In the genomic region with DNA sequence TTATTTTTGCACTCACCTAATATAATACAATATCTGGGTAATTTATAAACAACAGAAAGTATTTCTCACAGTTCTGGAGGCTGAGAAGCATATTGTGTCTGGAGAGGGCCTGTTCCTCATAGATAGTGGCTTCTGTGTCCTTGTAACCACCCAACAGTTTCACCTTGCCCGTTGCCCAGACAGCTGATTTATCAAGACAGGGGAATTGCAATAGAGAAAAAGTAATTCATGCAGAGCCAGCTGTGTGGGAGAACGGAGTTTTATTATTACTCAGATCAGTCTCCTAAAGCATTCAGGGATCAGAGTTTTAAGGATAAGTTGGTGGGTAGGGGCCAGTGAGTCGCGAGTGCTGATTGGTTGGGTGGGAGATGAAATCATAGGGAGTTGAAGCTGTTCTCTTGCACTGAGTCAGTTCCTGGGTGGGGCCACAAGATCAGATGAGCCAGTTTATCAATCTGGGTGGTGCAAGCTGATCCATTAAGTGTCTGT, we compare ENCODE assay signal across 17 cellular contexts. TPM values are rescaled to one million over a fixed set of nuclear protein-coding genes. Genes with fewer than 3 reads are reported as not detected.
DNase-seq lines count a peak whose midpoint lies in the region; ATAC-seq, FAIRE-seq and TF ChIP-seq lines count a peak whose summit lies in the region.
"Had no signal": no experiment of that assay in that cellular context is flagged by ENCODE, and none has a peak within 500 bp of the region (broad histone marks: within the 10 kb centered on the region; RNA-seq: fewer than 3 reads in every experiment).

No MANE protein-coding gene starts in this region.

- DNase-seq in activated CD4-positive, alpha-beta T cell treated with anti-CD3 and anti-CD28 coated beads for 36 hours: peak; percentile 68
- no peak for DNase-seq in activated CD4-positive, alpha-beta T cell treated with anti-CD3 and anti-CD28 coated beads, Interleukin-2, amount 50 U/mL, for 4 hours
- peak; percentile 40 for DNase-seq in NCI-H460 (ENCODE audit: extremely low read depth, low read depth)
- DNase-seq in astrocyte (ENCODE audit: low read depth): peak; percentile 73
- peak; percentile 75 for DNase-seq in mesenchymal stem cell
- DNase-seq in DMS 273 (lab: John Stamatoyannopoulos, UW; ENCODE audit: unreplicated experiment): no peak
- no peak for DNase-seq in endodermal cell
- DNase-seq: activated CD4-positive, alpha-beta T cell treated with anti-CD3 and anti-CD28 coated beads, Interleukin-2, amount 10 ng/mL, durations not matched to agents 24 days and 14 days; kidney glomerular epithelial cell; NCI-H1092 treated with DMSO at 0.1 percent for 48 hours; NCI-H526 treated with DMSO at 0.1 percent for 48 hours had no signal

- H3K18ac ChIP-seq in mesenchymal stem cell (ENCODE audit: low read depth in 1 of 2, low read length in 2 of 2): peak overlapping the region in 1 of 2 experiments; percentile 8

- peaks cover 21% of the 10 kb centered on the region for H3K4me1 Mint-ChIP-seq in activated CD4-positive, alpha-beta T cell treated with anti-CD3 and anti-CD28 coated beads for 36 hours
- H3K4me1 Mint-ChIP-seq in astrocyte (ENCODE audit: low read depth, unreplicated experiment) (peaks cover 49% of the 10 kb centered on the region), endodermal cell (no peaks in the 10 kb centered on the region)

- H2AFZ ChIP-seq in astrocyte (ENCODE audit: low read depth, low read length): no peak overlapping the region
- no peak overlapping the region for H2AFZ ChIP-seq in mesenchymal stem cell (ENCODE audit: low read depth, low read length)

- no peak for FAIRE-seq in astrocyte (lab: Jason Lieb, UNC)
- FAIRE-seq: A549, D721Med, GM12892 had no signal

- no peaks in the 10 kb centered on the region for H3K79me2 ChIP-seq in astrocyte (ENCODE audit: insufficient read depth, low read length)

- no peaks in the 10 kb centered on the region for H4K20me1 ChIP-seq in astrocyte (ENCODE audit: insufficient read depth, low read length)

- H2BK120ac ChIP-seq in mesenchymal stem cell (ENCODE audit: low read depth, low read length): no peak overlapping the region

- H4K8ac ChIP-seq in mesenchymal stem cell (ENCODE audit: low read length): no peak overlapping the region

- no peak overlapping the region for H3K9ac ChIP-seq in astrocyte (ENCODE audit: low read length)
- peak overlapping the region; percentile 19 for H3K9ac ChIP-seq in mesenchymal stem cell (ENCODE audit: low read length)
- no peak overlapping the region for H3K9ac ChIP-seq in endodermal cell (ENCODE audit: extremely low read depth, low read length, poor library complexity, severe bottlenecking)

- H3K9me3 Mint-ChIP-seq in activated CD4-positive, alpha-beta T cell treated with anti-CD3 and anti-CD28 coated beads for 36 hours (ENCODE audit: low read depth): no peaks in the 10 kb centered on the region
- H3K9me3 Mint-ChIP-seq in astrocyte (ENCODE audit: unreplicated experiment) (peaks cover 19% of the 10 kb centered on the region), endodermal cell (peaks cover 44% of the 10 kb centered on the region)

- TF ChIP-seq CTCF in astrocyte (IDR thresholded peaks at IDR 0.05; ENCODE audit: insufficient read depth, low read depth, low read length): no peak
- TF ChIP-seq CTCF in endodermal cell (conservative IDR thresholded peaks at IDR 0.05): no peak

- 78% methylated on average over 4 of the region's 4 CpGs for WGBS in mesenchymal stem cell
- 95 to 100% methylated on average over 3 to 4 of the region's 4 CpGs for WGBS in endodermal cell (ENCODE audit: insufficient coverage in 1 of 2, insufficient read length in 1 of 2), 2 experiments

- CTCF ChIA-PET in activated CD4-positive, alpha-beta T cell treated with anti-CD3 and anti-CD28 coated beads for 36 hours (lab: Charles Lee): interaction anchor here (0.6 to 0.8 kb wide), 2 partner anchors 138 to 946 kb away, joined by 3 read pairs; no protein-coding TSS in a partner anchor

- POLR2A ChIA-PET in activated CD4-positive, alpha-beta T cell treated with anti-CD3 and anti-CD28 coated beads for 36 hours (lab: Charles Lee): interaction anchor here (0.6 kb wide), 1 partner anchor 34 kb away, joined by 3 read pairs; no protein-coding TSS in a partner anchor

- H3K27ac ChIP-seq in astrocyte (ENCODE audit: low read depth, low read length) (no peak overlapping the region), mesenchymal stem cell (ENCODE audit: low read length, poor library complexity, severe bottlenecking) (no peak overlapping the region), endodermal cell (ENCODE audit: low read depth, low read length) (no peak overlapping the region)
- H3K27ac ChIP-seq: A549, neutrophil had no signal

- H3K27me3 ChIP-seq in astrocyte (ENCODE audit: insufficient read depth, low read length) (no peaks in the 10 kb centered on the region), mesenchymal stem cell (ENCODE audit: control insufficient read depth in 1 of 2, insufficient read depth in 1 of 2, low read length in 2 of 2) (peaks cover 0 to 10% of the 10 kb centered on the region in 2 experiments), endodermal cell (ENCODE audit: control insufficient read depth, insufficient read depth, low read length, poor library complexity, severe bottlenecking) (no peaks in the 10 kb centered on the region)
- H3K27me3 ChIP-seq: neutrophil had no signal

- no peak overlapping the region for H2BK5ac ChIP-seq in mesenchymal stem cell (ENCODE audit: low read depth, low read length, poor library complexity, severe bottlenecking)

- H3K79me1 ChIP-seq in mesenchymal stem cell (replicated peaks; ENCODE audit: low read length, poor library complexity, severe bottlenecking): no peaks in the 10 kb centered on the region

- H3K4me3 ChIP-seq in astrocyte (ENCODE audit: insufficient read depth, low read depth, low read length) (no peak overlapping the region), mesenchymal stem cell (ENCODE audit: insufficient read depth in 1 of 2, low read depth in 1 of 2, low read length in 2 of 2) (no peak overlapping the region), endodermal cell (ENCODE audit: low read length) (no peak overlapping the region)
- H3K4me3 ChIP-seq: A549 had no signal

- no peaks in the 10 kb centered on the region for H3K36me3 ChIP-seq in astrocyte (ENCODE audit: insufficient read depth, low read length)
- no peaks in the 10 kb centered on the region for H3K36me3 ChIP-seq in mesenchymal stem cell (ENCODE audit: control insufficient read depth in 1 of 2, insufficient read depth in 2 of 2, low read depth in 1 of 2, low read length in 2 of 2)
- no peaks in the 10 kb centered on the region for H3K36me3 ChIP-seq in endodermal cell (ENCODE audit: control insufficient read depth, insufficient read depth, low read length)
- H3K36me3 ChIP-seq: neutrophil had no signal

- H3K27ac Mint-ChIP-seq in activated CD4-positive, alpha-beta T cell treated with anti-CD3 and anti-CD28 coated beads for 36 hours: no peak overlapping the region
- H3K27ac Mint-ChIP-seq in astrocyte (ENCODE audit: unreplicated experiment) (peak overlapping the region; percentile 44), endodermal cell (no peak overlapping the region)
- H3K27ac Mint-ChIP-seq: activated CD4-positive, alpha-beta T cell treated with anti-CD3 and anti-CD28 coated beads, Interleukin-2, amount 10 ng/mL, durations not matched to agents 24 days and 14 days; brain had no signal

- no peak overlapping the region for H2BK12ac ChIP-seq in mesenchymal stem cell (ENCODE audit: low read length in 2 of 2)

- no peak overlapping the region for H2AK5ac ChIP-seq in mesenchymal stem cell (ENCODE audit: low read length, severe bottlenecking)

- intact Hi-C loops in activated CD4-positive, alpha-beta T cell treated with anti-CD3 and anti-CD28 coated beads for 36 hours (cut with DNase I, micrococcal nuclease): loop anchor here in 1 of 2 experiments (5.0 kb wide), 1 partner anchor 40 kb away; no protein-coding TSS in a partner anchor

- no peak overlapping the region for H3K14ac ChIP-seq in mesenchymal stem cell (ENCODE audit: low read length in 2 of 2)

- H3K4me3 Mint-ChIP-seq in activated CD4-positive, alpha-beta T cell treated with anti-CD3 and anti-CD28 coated beads for 36 hours: no peak overlapping the region
- H3K4me3 Mint-ChIP-seq in astrocyte (ENCODE audit: unreplicated experiment) (peak overlapping the region; percentile 65), endodermal cell (no peak overlapping the region)
- H3K4me3 Mint-ChIP-seq: activated CD4-positive, alpha-beta T cell treated with anti-CD3 and anti-CD28 coated beads, Interleukin-2, amount 10 ng/mL, durations not matched to agents 24 days and 14 days; brain had no signal

- H4K91ac ChIP-seq in mesenchymal stem cell (ENCODE audit: low read length): no peak overlapping the region

- H3K36me3 Mint-ChIP-seq in activated CD4-positive, alpha-beta T cell treated with anti-CD3 and anti-CD28 coated beads for 36 hours (ENCODE audit: low read depth): no peaks in the 10 kb centered on the region
- H3K36me3 Mint-ChIP-seq in astrocyte (ENCODE audit: low read depth, unreplicated experiment) (peaks cover 2% of the 10 kb centered on the region), endodermal cell (ENCODE audit: low read depth) (peaks cover 8% of the 10 kb centered on the region)
- H3K36me3 Mint-ChIP-seq: brain had no signal

- H3K4me2 ChIP-seq in astrocyte (ENCODE audit: low read length): no peak overlapping the region
- no peak overlapping the region for H3K4me2 ChIP-seq in mesenchymal stem cell (ENCODE audit: low read length, poor library complexity, severe bottlenecking)
- H3K4me2 ChIP-seq: A549 had no signal

- no peak overlapping the region for H2BK15ac ChIP-seq in mesenchymal stem cell (ENCODE audit: low read depth, poor library complexity, severe bottlenecking)

- H3K4ac ChIP-seq in mesenchymal stem cell (ENCODE audit: low read depth in 1 of 2, low read length in 2 of 2): no peak overlapping the region

- ATAC-seq in activated CD4-positive, alpha-beta T cell treated with anti-CD3 and anti-CD28 coated beads for 36 hours: peak; percentile 73
- no peak for ATAC-seq in HG03175 (IDR thresholded peaks at IDR 0.05; ENCODE audit: unreplicated experiment)

- H3K27me3 Mint-ChIP-seq in activated CD4-positive, alpha-beta T cell treated with anti-CD3 and anti-CD28 coated beads for 36 hours: no peaks in the 10 kb centered on the region
- H3K27me3 Mint-ChIP-seq in astrocyte (ENCODE audit: low read depth, unreplicated experiment) (peaks cover 2% of the 10 kb centered on the region), endodermal cell (ENCODE audit: insufficient read depth) (peaks cover 4% of the 10 kb centered on the region)

- H3K4me1 ChIP-seq in astrocyte (ENCODE audit: insufficient read depth, low read length) (peaks cover 21% of the 10 kb centered on the region), mesenchymal stem cell (ENCODE audit: control insufficient read depth, insufficient read depth, low read depth, low read length) (peaks cover 8% of the 10 kb centered on the region), endodermal cell (ENCODE audit: control insufficient read depth, insufficient read depth, low read length) (no peaks in the 10 kb centered on the region)

- H3K9me3 ChIP-seq in astrocyte (ENCODE audit: insufficient read depth, low read depth, low read length): peaks cover 3% of the 10 kb centered on the region
- H3K9me3 ChIP-seq in mesenchymal stem cell (ENCODE audit: control insufficient read depth, low read length): peaks cover 3% of the 10 kb centered on the region
- H3K9me3 ChIP-seq in endodermal cell (ENCODE audit: control insufficient read depth, low read length): peaks cover 12% of the 10 kb centered on the region
- H3K9me3 ChIP-seq: neutrophil had no signal

- H3K23ac ChIP-seq in mesenchymal stem cell (ENCODE audit: low read length in 2 of 2): no peak overlapping the region

RNA-seq across cellular contexts. Expression of a gene that starts 34.0 kb away (rescaled TPM):
- total RNA-seq in activated CD4-positive, alpha-beta T cell treated with anti-CD3 and anti-CD28 coated beads for 36 hours: 10 to 100 TPM; 18.6 to 25.1 TPM
- 5.9 and 7.0 TPM in 2 replicates for total RNA-seq in NCI-H460 (2014; rRNA removed; shearing (Covaris generic))
- polyA plus RNA-seq in NCI-H460 (2014; cell fraction: nucleus; rRNA removed): 6.2 and 6.6 TPM in 2 replicates
- total RNA-seq in astrocyte: 21.6 and 21.8 TPM in 2 replicates
- polyA plus RNA-seq in mesenchymal stem cell (2013, experiment 1 of 2): 12.4 TPM
- 12.2 TPM for polyA plus RNA-seq in mesenchymal stem cell (2013, experiment 2 of 2)
- total RNA-seq in endodermal cell: 10 to 100 TPM; 19.0 to 22.2 TPM
- 11.3 TPM for polyA plus RNA-seq in endodermal cell (2013, experiment 1 of 2)
- 10.0 TPM for polyA plus RNA-seq in endodermal cell (2013, experiment 2 of 2)

Comparison
In these comparisons a context has a peak if more than half of its experiments do, and no peak if none do; other contexts are left out.
1. DNase-seq: peak in activated CD4-positive, alpha-beta T cell treated with anti-CD3 and anti-CD28 coated beads for 36 hours (single experiment), NCI-H460 (single experiment), astrocyte (single experiment) and mesenchymal stem cell (single experiment); none in activated CD4-positive, alpha-beta T cell treated with anti-CD3 and anti-CD28 coated beads, Interleukin-2, amount 50 U/mL, for 4 hours (0 of 2), DMS 273 (single experiment) and endodermal cell (single experiment).